In genomic region chr11:48037709-48038468, GRCh38 we compare ENCODE assay signal across 15 cellular contexts. TPM values are rescaled to one million over a fixed set of nuclear protein-coding genes. Genes with fewer than 3 reads are reported as not detected.
DNase-seq lines count a peak whose midpoint lies in the region; ATAC-seq and TF ChIP-seq lines count a peak whose summit lies in the region.
"Had no signal": no experiment of that assay in that cellular context is flagged by ENCODE, and none has a peak within 500 bp of the region (broad histone marks: within the 10 kb centered on the region; RNA-seq: fewer than 3 reads in every experiment).

No MANE protein-coding gene starts in this region.

- DNase-seq in H4 (ENCODE audit: low spot score), result peak; percentile 53
- DNase-seq in MG63, result peak; percentile 61
- peak; percentile 13 to 36 for DNase-seq in cardiac fibroblast (ENCODE audit: low read depth in 2 of 2)
- no peak for DNase-seq in prostate gland (ENCODE audit: low spot score)
- no peak for DNase-seq in NCI-H526 treated with DMSO at 0.1 percent for 48 hours (lab: John Stamatoyannopoulos, UW)
- no peak for DNase-seq in mesendoderm
- DNase-seq: activated gamma-delta T cell, DMS153, left ventricle myocardium superior, NCI-H524, OCI-M1, SK-N-SH had no signal

- peaks cover 9% of the 10 kb centered on the region for H3K79me1 ChIP-seq in mesendoderm (ENCODE audit: low read length)

- H3K4me3 ChIP-seq in MG63, result no peak overlapping the region
- no peak overlapping the region for H3K4me3 ChIP-seq in cardiac fibroblast (replicated peaks in 1 of 2; ENCODE audit: low read depth in 2 of 2, low read length in 2 of 2)
- H3K4me3 ChIP-seq in prostate gland, result no peak overlapping the region
- H3K4me3 ChIP-seq in mesendoderm (ENCODE audit: low read length), result no peak overlapping the region
- H3K4me3 ChIP-seq: BLaER1 had no signal

- no peak overlapping the region for H4K8ac ChIP-seq in mesendoderm (ENCODE audit: low read depth, low read length)

- no peak overlapping the region for H3K23ac ChIP-seq in mesendoderm (ENCODE audit: low read length)

- intact Hi-C loops in prostate gland (cut with DNase I), result no loop called here

- H3K27me3 ChIP-seq in MG63, result no peaks in the 10 kb centered on the region
- no peaks in the 10 kb centered on the region for H3K27me3 ChIP-seq in prostate gland (replicated peaks; ENCODE audit: insufficient read depth)
- no peaks in the 10 kb centered on the region for H3K27me3 ChIP-seq in mesendoderm (ENCODE audit: insufficient read depth, low read length, poor library complexity)
- H3K27me3 ChIP-seq: BLaER1 had no signal

- no peak overlapping the region for H2BK15ac ChIP-seq in mesendoderm (replicated peaks; ENCODE audit: low read depth)

- H3K36me3 ChIP-seq in MG63 (peaks cover 20% of the 10 kb centered on the region), prostate gland (no peaks in the 10 kb centered on the region), mesendoderm (ENCODE audit: control insufficient read depth, insufficient read depth, low read length) (no peaks in the 10 kb centered on the region)
- H3K36me3 ChIP-seq: BLaER1 had no signal

- H2AK5ac ChIP-seq in mesendoderm (ENCODE audit: low read length), result no peak overlapping the region

- H3K4me1 ChIP-seq in prostate gland (replicated peaks), result peaks cover 15% of the 10 kb centered on the region
- H3K4me1 ChIP-seq in mesendoderm (ENCODE audit: control insufficient read depth, low read depth, low read length), result peaks cover 6% of the 10 kb centered on the region

- no peak for TF ChIP-seq POLR2A in prostate gland (IDR thresholded peaks at IDR 0.05)

- no peak overlapping the region for H2BK5ac ChIP-seq in mesendoderm (ENCODE audit: low read length)

- no peak overlapping the region for H3K4ac ChIP-seq in mesendoderm (ENCODE audit: low read depth, low read length)

- H3K9me3 ChIP-seq in MG63, result no peaks in the 10 kb centered on the region
- no peaks in the 10 kb centered on the region for H3K9me3 ChIP-seq in prostate gland
- H3K9me3 ChIP-seq: BLaER1, SK-N-SH had no signal

- H3K27ac ChIP-seq in prostate gland (peak overlapping the region; percentile 77 to 88), mesendoderm (ENCODE audit: low read depth, low read length) (no peak overlapping the region)
- H3K27ac ChIP-seq: BLaER1, KMS-11 had no signal

- H3K9ac ChIP-seq in mesendoderm (ENCODE audit: low read length), result no peak overlapping the region
- H3K9ac ChIP-seq: BLaER1, KMS-11, SK-N-SH had no signal

- ATAC-seq in HG03342 (IDR thresholded peaks at IDR 0.05; ENCODE audit: unreplicated experiment), result no peak
- ATAC-seq: left ventricle myocardium superior had no signal

- TF ChIP-seq CTCF in cardiac fibroblast (IDR thresholded peaks at IDR 0.05; ENCODE audit: low read depth, low read length) (no peak), prostate gland (IDR thresholded peaks at IDR 0.05) (no peak)

- H4K5ac ChIP-seq in mesendoderm (ENCODE audit: low read length), result no peak overlapping the region

- H3K79me2 ChIP-seq in mesendoderm (ENCODE audit: control insufficient read depth, insufficient read depth, low read length), result peaks cover 2% of the 10 kb centered on the region

- H3K56ac ChIP-seq in mesendoderm (ENCODE audit: low read length), result no peak overlapping the region

- WGBS in prostate gland, result 81% methylated on average over 11 of the region's 11 CpGs
- no CpG with 5 or more reads among the region's 11 CpGs for WGBS in mesendoderm (ENCODE audit: extremely low coverage, insufficient coverage, low lambda C conversion rate)

- no peak overlapping the region for H2BK120ac ChIP-seq in mesendoderm (ENCODE audit: low read depth, low read length)

- H3K18ac ChIP-seq in mesendoderm (ENCODE audit: low read length), result no peak overlapping the region

- no peak overlapping the region for H3K4me2 ChIP-seq in mesendoderm (ENCODE audit: low read length)
- H3K4me2 ChIP-seq: BLaER1, KMS-11, SK-N-SH had no signal

RNA-seq across cellular contexts. Expression of gene PTPRJ, which starts 57.5 kb away (rescaled TPM):
- 16.5 and 19.9 TPM in 2 replicates for total RNA-seq in H4 (2014; rRNA removed; shearing (Covaris generic))
- 7.7 and 9.2 TPM in 2 replicates for total RNA-seq in MG63 (2014; rRNA removed; shearing (Covaris generic); ENCODE audit: low replicate concordance)
- 10 to 100 TPM; 24.9 to 48.0 TPM for total RNA-seq in prostate gland
- 8.7 TPM for polyA plus RNA-seq in mesendoderm (2013, experiment 1 of 2)
- polyA plus RNA-seq in mesendoderm (2013, experiment 2 of 2), result 8.4 TPM

Comparison
In these comparisons a context has a peak if more than half of its experiments do, and no peak if none do; other contexts are left out.
1. DNase-seq: peak in H4 (single experiment), MG63 (single experiment) and cardiac fibroblast (2 of 2); none in prostate gland (single experiment), NCI-H526 treated with DMSO at 0.1 percent for 48 hours (single experiment) and mesendoderm (single experiment).